In genomic region chr22:49394116-49394785, GRCh38 we compare ENCODE assay signal across 28 cellular contexts.
DNase-seq lines count a peak whose midpoint lies in the region; ATAC-seq and TF ChIP-seq lines count a peak whose summit lies in the region.
"Had no signal": no experiment of that assay in that cellular context is flagged by ENCODE, and none has a peak within 500 bp of the region (broad histone marks: within the 10 kb centered on the region; RNA-seq: fewer than 3 reads in every experiment).

No MANE protein-coding gene starts in this region.

- intact Hi-C loops in colonic mucosa (cut with DNase I) (no loop called here), testis (cut with DNase I; ENCODE audit: low total_unique reads) (no loop called here)

- H3K27ac ChIP-seq in colonic mucosa = no peak overlapping the region
- H3K27ac ChIP-seq in testis = no peak overlapping the region
- no peak overlapping the region for H3K27ac ChIP-seq in foreskin keratinocyte
- H3K27ac ChIP-seq: dorsolateral prefrontal cortex, gastrocnemius medialis, psoas muscle had no signal

- H3K36me3 ChIP-seq in colonic mucosa (no peaks in the 10 kb centered on the region), testis (ENCODE audit: low read depth, missing control alignments) (no peaks in the 10 kb centered on the region)
- H3K36me3 ChIP-seq: gastrocnemius medialis, MG63 had no signal

- TF ChIP-seq CTCF in colonic mucosa (IDR thresholded peaks at IDR 0.05) = no peak
- no peak for TF ChIP-seq CTCF in testis (IDR thresholded peaks at IDR 0.05)
- TF ChIP-seq CTCF in foreskin keratinocyte (conservative IDR thresholded peaks at IDR 0.05) = no peak

- H3K27ac Mint-ChIP-seq in activated CD8-positive, alpha-beta memory T cell treated with anti-CD3 and anti-CD28 coated beads, Interleukin-2, amount 10 ng/mL, durations not matched to agents 7 days and 5 days = no peak overlapping the region
- H3K27ac Mint-ChIP-seq: activated naive CD4-positive, alpha-beta T cell treated with anti-CD3 and anti-CD28 coated beads, Interleukin-2, amount 10 ng/mL, durations not matched to agents 7 days and 5 days; activated T-helper 17 cell treated with anti-CD3 and anti-CD28 coated beads, Interleukin-2, amount 50 U/mL, for 72 hours; brain; CD4-positive, alpha-beta T cell; natural killer cell; stimulated activated naive B cell treated with anti-CD40 and anti-IgM and Interleukin-4, amounts not matched to agents 10 μg/mL and 1 μg/mL and 100 μg/mL, for 72 hours had no signal

- no peaks in the 10 kb centered on the region for H3K36me3 Mint-ChIP-seq in activated CD8-positive, alpha-beta memory T cell treated with anti-CD3 and anti-CD28 coated beads, Interleukin-2, amount 10 ng/mL, durations not matched to agents 7 days and 5 days
- H3K36me3 Mint-ChIP-seq: activated naive CD4-positive, alpha-beta T cell treated with anti-CD3 and anti-CD28 coated beads, Interleukin-2, amount 10 ng/mL, durations not matched to agents 7 days and 5 days; natural killer cell had no signal

- peaks cover 13% of the 10 kb centered on the region for H3K9me3 Mint-ChIP-seq in activated CD8-positive, alpha-beta memory T cell treated with anti-CD3 and anti-CD28 coated beads, Interleukin-2, amount 10 ng/mL, durations not matched to agents 7 days and 5 days (ENCODE audit: low read depth)
- H3K9me3 Mint-ChIP-seq: natural killer cell had no signal

- no peak for ATAC-seq in activated CD8-positive, alpha-beta memory T cell treated with anti-CD3 and anti-CD28 coated beads, Interleukin-2, amount 10 ng/mL, durations not matched to agents 7 days and 5 days
- no peak for ATAC-seq in foreskin keratinocyte
- ATAC-seq: activated T-helper 17 cell treated with anti-CD3 and anti-CD28 coated beads, Interleukin-2, amount 50 U/mL, for 72 hours; gastrocnemius medialis; mucosa of descending colon; natural killer cell; psoas muscle; stimulated activated naive B cell treated with anti-CD40 and anti-IgM and Interleukin-4, amounts not matched to agents 10 μg/mL and 1 μg/mL and 100 μg/mL, for 72 hours had no signal

- CTCF ChIA-PET in activated CD8-positive, alpha-beta memory T cell treated with anti-CD3 and anti-CD28 coated beads, Interleukin-2, amount 10 ng/mL, durations not matched to agents 7 days and 5 days (lab: Charles Lee) = no interaction called here

- H3K4me3 ChIP-seq in colonic mucosa (no peak overlapping the region), testis (no peak overlapping the region)
- H3K4me3 ChIP-seq: dorsolateral prefrontal cortex, gastrocnemius medialis, MG63, mucosa of descending colon, psoas muscle had no signal

- WGBS in testis, 2 donors = 66 to 85% methylated on average over 7 of the region's 7 CpGs

- H3K4me1 ChIP-seq in colonic mucosa = no peaks in the 10 kb centered on the region
- H3K4me1 ChIP-seq in testis = no peaks in the 10 kb centered on the region
- H3K4me1 ChIP-seq in foreskin keratinocyte = no peaks in the 10 kb centered on the region
- H3K4me1 ChIP-seq: gastrocnemius medialis, psoas muscle had no signal

- no peaks in the 10 kb centered on the region for H3K9me3 ChIP-seq in colonic mucosa
- H3K9me3 ChIP-seq in testis = no peaks in the 10 kb centered on the region
- H3K9me3 ChIP-seq: gastrocnemius medialis, mucosa of descending colon, psoas muscle had no signal

- H3K4me1 Mint-ChIP-seq in activated CD8-positive, alpha-beta memory T cell treated with anti-CD3 and anti-CD28 coated beads, Interleukin-2, amount 10 ng/mL, durations not matched to agents 7 days and 5 days = no peaks in the 10 kb centered on the region
- H3K4me1 Mint-ChIP-seq: activated naive CD4-positive, alpha-beta T cell treated with anti-CD3 and anti-CD28 coated beads, Interleukin-2, amount 10 ng/mL, durations not matched to agents 7 days and 5 days; activated T-helper 17 cell treated with anti-CD3 and anti-CD28 coated beads, Interleukin-2, amount 50 U/mL, for 72 hours; natural killer cell had no signal

- no peak overlapping the region for H3K9ac ChIP-seq in colonic mucosa (ENCODE audit: low read depth in 2 of 2, low read length in 2 of 2)

- TF ChIP-seq POLR2A in testis (IDR thresholded peaks at IDR 0.05) = no peak

- DNase-seq in activated CD8-positive, alpha-beta memory T cell treated with anti-CD3 and anti-CD28 coated beads, Interleukin-2, amount 50 U/mL, for 48 hours = peak; percentile 37
- DNase-seq in activated CD8-positive, alpha-beta memory T cell treated with anti-CD3 and anti-CD28 coated beads, Interleukin-2, amount 10 ng/mL, durations not matched to agents 7 days and 5 days = no peak
- DNase-seq in HT1080 (ENCODE audit: low read depth) (peak; percentile 32), colonic mucosa (peak; percentile 9), testis (peak; percentile 0), foreskin keratinocyte (no peak), kidney glomerular epithelial cell (lab: John Stamatoyannopoulos, UW) (no peak)
- DNase-seq: activated naive CD4-positive, alpha-beta T cell treated with anti-CD3 and anti-CD28 coated beads, Interleukin-2, amount 10 ng/mL, durations not matched to agents 7 days and 5 days; amniotic stem cell; CD4-positive, alpha-beta T cell; DMS79 treated with DMSO at 0.1 percent for 48 hours; gastrocnemius medialis; GF-D8; KG1; MG63; natural killer cell; NCI-H1417; NCI-H226; NCI-H526 treated with DMSO at 0.1 percent for 48 hours; occipital lobe; psoas muscle; SHP77; stimulated activated naive B cell treated with anti-CD40 and anti-IgM and Interleukin-4, amounts not matched to agents 10 μg/mL and 1 μg/mL and 100 μg/mL, for 72 hours; T-helper 2 cell had no signal

- no peaks in the 10 kb centered on the region for H3K27me3 Mint-ChIP-seq in activated CD8-positive, alpha-beta memory T cell treated with anti-CD3 and anti-CD28 coated beads, Interleukin-2, amount 10 ng/mL, durations not matched to agents 7 days and 5 days

- no peak overlapping the region for H3K4me3 Mint-ChIP-seq in activated CD8-positive, alpha-beta memory T cell treated with anti-CD3 and anti-CD28 coated beads, Interleukin-2, amount 10 ng/mL, durations not matched to agents 7 days and 5 days
- H3K4me3 Mint-ChIP-seq: activated naive CD4-positive, alpha-beta T cell treated with anti-CD3 and anti-CD28 coated beads, Interleukin-2, amount 10 ng/mL, durations not matched to agents 7 days and 5 days; activated T-helper 17 cell treated with anti-CD3 and anti-CD28 coated beads, Interleukin-2, amount 50 U/mL, for 72 hours; brain; CD4-positive, alpha-beta T cell; natural killer cell; stimulated activated naive B cell treated with anti-CD40 and anti-IgM and Interleukin-4, amounts not matched to agents 10 μg/mL and 1 μg/mL and 100 μg/mL, for 72 hours had no signal

- H3K27me3 ChIP-seq in colonic mucosa = no peaks in the 10 kb centered on the region
- no peaks in the 10 kb centered on the region for H3K27me3 ChIP-seq in testis
- H3K27me3 ChIP-seq in foreskin keratinocyte = no peaks in the 10 kb centered on the region
- H3K27me3 ChIP-seq: gastrocnemius medialis, MG63 had no signal

Comparison
In these comparisons a context has a peak if more than half of its experiments do, and no peak if none do; other contexts are left out.
1. DNase-seq: peak in activated CD8-positive, alpha-beta memory T cell treated with anti-CD3 and anti-CD28 coated beads, Interleukin-2, amount 50 U/mL, for 48 hours (single experiment), HT1080 (single experiment), colonic mucosa (single experiment) and testis (single experiment); none in activated CD8-positive, alpha-beta memory T cell treated with anti-CD3 and anti-CD28 coated beads, Interleukin-2, amount 10 ng/mL, durations not matched to agents 7 days and 5 days (single experiment), foreskin keratinocyte (0 of 2) and kidney glomerular epithelial cell (single experiment).